17 cellular contexts compared by ENCODE assay signal in genomic region chr3:74124716-74125115, GRCh38.
"Had no signal": no experiment of that assay in that cellular context is flagged by ENCODE, and none has a peak within 500 bp of the region (broad histone marks: within the 10 kb centered on the region; RNA-seq: fewer than 3 reads in every experiment).

No MANE protein-coding gene starts in this region.

- DNase-seq: KBM-7, MV-4-11, NCI-H1048, NCI-H1105, NCI-H1436 treated with DMSO at 0.1 percent for 48 hours, NCI-H1694, NCI-H2029, NCI-H2081 treated with DMSO at 0.1 percent for 48 hours, NCI-H2227 treated with DMSO at 0.1 percent for 48 hours, NCI-H524, NCI-H69, NCI-H774, Right ventricle myocardium superior, RPMI8226, SIG-M5 had no signal

- H3K4me3 ChIP-seq: SJSA1, SK-N-MC had no signal
